In genomic region chr20:35618372-35619131, GRCh38 we compare ENCODE assay signal across 8 cellular contexts. TPM values are rescaled to one million over a fixed set of nuclear protein-coding genes. Genes with fewer than 3 reads are reported as not detected.
DNase-seq lines count a peak whose midpoint lies in the region; ATAC-seq lines count a peak whose summit lies in the region.

No MANE protein-coding gene starts in this region.

- H3K27ac ChIP-seq in SK-N-MC, result no peak overlapping the region
- no peak overlapping the region for H3K27ac ChIP-seq in muscle layer of duodenum (ENCODE audit: low read length)

- CTCF ChIA-PET in activated CD4-positive, alpha-beta T cell treated with anti-CD3 and anti-CD28 coated beads, Interleukin-2, amount 10 ng/mL, durations not matched to agents 7 days and 5 days (lab: Charles Lee), result interaction anchor here (0.5 to 9.3 kb wide), 17 partner anchors 9 to 522 kb away, joined by 3 to 50 read pairs (median 5); no protein-coding TSS in a partner anchor

- no peaks in the 10 kb centered on the region for H3K36me3 Mint-ChIP-seq in activated CD4-positive, alpha-beta T cell treated with anti-CD3 and anti-CD28 coated beads, Interleukin-2, amount 10 ng/mL, durations not matched to agents 7 days and 5 days (ENCODE audit: low read depth)
- peaks cover 5% of the 10 kb centered on the region for H3K36me3 Mint-ChIP-seq in dendritic cell treated with granulocyte-macrophage colony-stimulating factor and Interleukin-4, amounts not matched to agents 40 ng/mL and 50 ng/mL, for 4 days (ENCODE audit: low read depth)

- H3K27me3 ChIP-seq in muscle layer of duodenum (ENCODE audit: low read depth, low read length), result no peaks in the 10 kb centered on the region

- ATAC-seq in HG03342 (IDR thresholded peaks at IDR 0.05; ENCODE audit: unreplicated experiment), result no peak

- H3K4me1 Mint-ChIP-seq in activated CD4-positive, alpha-beta T cell treated with anti-CD3 and anti-CD28 coated beads, Interleukin-2, amount 10 ng/mL, durations not matched to agents 7 days and 5 days, result peaks cover 43% of the 10 kb centered on the region
- peaks cover 47% of the 10 kb centered on the region for H3K4me1 Mint-ChIP-seq in dendritic cell treated with granulocyte-macrophage colony-stimulating factor and Interleukin-4, amounts not matched to agents 40 ng/mL and 50 ng/mL, for 4 days (ENCODE audit: low read depth)

- H3K4me3 ChIP-seq in SK-N-MC (peak overlapping the region; percentile 86), muscle layer of duodenum (ENCODE audit: low read depth in 1 of 2, low read length in 2 of 2) (peak overlapping the region; percentile 40 to 65)

- intact Hi-C loops in dendritic cell treated with granulocyte-macrophage colony-stimulating factor and Interleukin-4, amounts not matched to agents 40 ng/mL and 50 ng/mL, for 4 days (cut with micrococcal nuclease), result no loop called here

- H3K4me3 Mint-ChIP-seq in activated CD4-positive, alpha-beta T cell treated with anti-CD3 and anti-CD28 coated beads, Interleukin-2, amount 10 ng/mL, durations not matched to agents 7 days and 5 days, result peak overlapping the region; percentile 77
- H3K4me3 Mint-ChIP-seq in dendritic cell treated with granulocyte-macrophage colony-stimulating factor and Interleukin-4, amounts not matched to agents 40 ng/mL and 50 ng/mL, for 4 days, result peak overlapping the region; percentile 51

- peaks cover 2% of the 10 kb centered on the region for H3K27me3 Mint-ChIP-seq in activated CD4-positive, alpha-beta T cell treated with anti-CD3 and anti-CD28 coated beads, Interleukin-2, amount 10 ng/mL, durations not matched to agents 7 days and 5 days
- peaks cover 49% of the 10 kb centered on the region for H3K27me3 Mint-ChIP-seq in dendritic cell treated with granulocyte-macrophage colony-stimulating factor and Interleukin-4, amounts not matched to agents 40 ng/mL and 50 ng/mL, for 4 days

- peak overlapping the region; percentile 87 for H3K27ac Mint-ChIP-seq in activated CD4-positive, alpha-beta T cell treated with anti-CD3 and anti-CD28 coated beads, Interleukin-2, amount 10 ng/mL, durations not matched to agents 7 days and 5 days
- H3K27ac Mint-ChIP-seq in dendritic cell treated with granulocyte-macrophage colony-stimulating factor and Interleukin-4, amounts not matched to agents 40 ng/mL and 50 ng/mL, for 4 days, result no peak overlapping the region

- peaks cover 11 to 26% of the 10 kb centered on the region in 2 donors for H3K4me1 ChIP-seq in muscle layer of duodenum (ENCODE audit: control insufficient read depth in 1 of 2, insufficient read depth in 2 of 2, low read length in 2 of 2)

- no peaks in the 10 kb centered on the region for H3K9me3 Mint-ChIP-seq in activated CD4-positive, alpha-beta T cell treated with anti-CD3 and anti-CD28 coated beads, Interleukin-2, amount 10 ng/mL, durations not matched to agents 7 days and 5 days
- H3K9me3 Mint-ChIP-seq in dendritic cell treated with granulocyte-macrophage colony-stimulating factor and Interleukin-4, amounts not matched to agents 40 ng/mL and 50 ng/mL, for 4 days, result no peaks in the 10 kb centered on the region

- H3K36me3 ChIP-seq in SK-N-MC (ENCODE audit: insufficient read depth, low read length) (no peaks in the 10 kb centered on the region), muscle layer of duodenum (ENCODE audit: control insufficient read depth in 1 of 2, insufficient read depth in 2 of 2, low read length in 2 of 2) (peaks cover 4 to 5% of the 10 kb centered on the region in 2 donors)

- POLR2A ChIA-PET in activated CD4-positive, alpha-beta T cell treated with anti-CD3 and anti-CD28 coated beads, Interleukin-2, amount 10 ng/mL, durations not matched to agents 7 days and 5 days (lab: Charles Lee), result interaction anchor here (1.0 to 2.3 kb wide), 3 partner anchors 45 to 336 kb away, joined by 4 to 9 read pairs (median 5); partner anchors contain the start of gene SCAND1

- DNase-seq in activated CD4-positive, alpha-beta T cell treated with anti-CD3 and anti-CD28 coated beads, Interleukin-2, amount 10 ng/mL, durations not matched to agents 7 days and 5 days, result peak; percentile 32
- no peak for DNase-seq in activated CD4-positive, alpha-beta T cell treated with anti-CD3 and anti-CD28 coated beads, Interleukin-2, amount 50 U/mL, for 4 hours
- DNase-seq in SK-N-MC (ENCODE audit: low read depth, low spot score), result no peak
- no peak for DNase-seq in SIG-M5 (lab: John Stamatoyannopoulos, UW)
- DNase-seq in H4 (ENCODE audit: low spot score), result no peak

- H3K9me3 ChIP-seq in SK-N-MC (ENCODE audit: low read depth, low read length) (no peaks in the 10 kb centered on the region), muscle layer of duodenum (ENCODE audit: control insufficient read depth in 1 of 2, low read length in 2 of 2) (no peaks in the 10 kb centered on the region)

- H3K9ac ChIP-seq in SK-N-MC (ENCODE audit: insufficient read length), result peak overlapping the region; percentile 32

RNA-seq across cellular contexts. Expression of gene SPAG4, which starts 2.9 kb away (rescaled TPM):
- 1 to 10 TPM; 1.7 to 1.9 TPM for total RNA-seq in activated CD4-positive, alpha-beta T cell treated with anti-CD3 and anti-CD28 coated beads, Interleukin-2, amount 10 ng/mL, durations not matched to agents 7 days and 5 days
- total RNA-seq in H4 (2014; rRNA removed; shearing (Covaris generic)), result 0.45 TPM in 1 of 2 replicates, not detected in the other

RNA-seq across cellular contexts. Expression of gene CPNE1, which starts 46.1 kb away (rescaled TPM):
- total RNA-seq in activated CD4-positive, alpha-beta T cell treated with anti-CD3 and anti-CD28 coated beads, Interleukin-2, amount 10 ng/mL, durations not matched to agents 7 days and 5 days, result 100 to 1,000 TPM; 252 to 256 TPM
- 174 and 204 TPM in 2 replicates for total RNA-seq in H4 (2014; rRNA removed; shearing (Covaris generic))

RNA-seq across cellular contexts. Expression of gene RBM12, which starts 46.1 kb away (rescaled TPM):
- 100 to 1,000 TPM; 121 to 127 TPM for total RNA-seq in activated CD4-positive, alpha-beta T cell treated with anti-CD3 and anti-CD28 coated beads, Interleukin-2, amount 10 ng/mL, durations not matched to agents 7 days and 5 days
- total RNA-seq in H4 (2014; rRNA removed; shearing (Covaris generic)), result 37.1 and 62.3 TPM in 2 replicates
